In the genomic region with DNA sequence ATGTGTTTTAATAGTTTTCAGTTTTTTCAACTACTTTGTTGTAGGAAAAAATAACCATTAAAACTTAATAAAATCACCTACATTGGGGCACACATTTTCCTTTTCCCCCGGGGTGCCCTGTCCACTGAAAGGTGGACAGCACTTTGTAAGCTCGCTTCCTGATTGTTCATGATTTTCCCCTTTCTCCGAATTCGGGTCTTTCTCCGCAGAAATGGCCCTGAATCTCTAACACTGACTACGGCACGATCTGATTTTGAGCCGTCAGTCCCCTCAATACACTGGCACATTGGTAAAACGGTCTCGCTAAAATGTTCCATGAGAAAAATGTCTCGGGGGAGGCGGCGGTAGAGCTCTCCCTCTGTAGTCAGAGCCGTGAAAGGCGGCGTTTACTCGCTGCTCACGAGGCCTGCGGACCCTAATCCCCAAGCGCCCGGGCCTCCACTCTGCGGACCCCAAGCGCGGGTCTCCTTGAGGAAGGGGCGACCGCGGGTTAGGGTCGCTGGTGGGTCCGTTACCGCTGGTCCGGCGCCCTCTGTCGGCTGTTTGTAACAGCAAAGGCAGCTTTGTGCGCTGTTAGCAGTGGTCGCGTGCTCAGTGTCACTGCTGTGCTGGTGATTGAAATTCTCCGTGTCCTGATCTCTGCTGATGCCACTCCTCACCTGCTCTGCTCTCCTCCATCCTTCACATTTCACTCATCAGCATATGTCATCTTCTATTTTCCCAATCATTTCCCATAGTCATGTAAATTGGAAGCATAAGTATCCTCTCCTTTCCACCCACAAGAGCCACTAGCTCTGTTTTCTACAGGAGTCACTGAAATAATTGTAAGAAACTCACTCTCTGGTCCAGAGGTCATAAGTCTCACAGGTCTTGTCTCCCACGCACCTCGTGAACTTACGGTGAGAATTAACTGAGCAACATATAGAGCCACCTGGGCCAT, we compare ENCODE assay signal across 9 cellular contexts. TPM values are rescaled to one million over a fixed set of nuclear protein-coding genes. Genes with fewer than 3 reads are reported as not detected.
DNase-seq lines count a peak whose midpoint lies in the region; ATAC-seq, FAIRE-seq and TF ChIP-seq lines count a peak whose summit lies in the region.
"Had no signal": no experiment of that assay in that cellular context is flagged by ENCODE, and none has a peak within 500 bp of the region (broad histone marks: within the 10 kb centered on the region; RNA-seq: fewer than 3 reads in every experiment).

No MANE protein-coding gene starts in this region.

- no peaks in the 10 kb centered on the region for H3K36me3 ChIP-seq in CD4-positive, CD25-positive, alpha-beta regulatory T cell (ENCODE audit: control insufficient read depth, insufficient read depth, low read length)
- no peaks in the 10 kb centered on the region for H3K36me3 ChIP-seq in HepG2 (replicated peaks in 1 of 2; ENCODE audit: control insufficient read depth in 1 of 2, insufficient read depth in 2 of 2, low read length in 2 of 2)

- H3K4me3 ChIP-seq in CD4-positive, CD25-positive, alpha-beta regulatory T cell (ENCODE audit: low read depth, low read length), result peak overlapping the region; percentile 43
- peak overlapping the region; percentile 43 to 71 (median 53) for H3K4me3 ChIP-seq in HepG2 (replicated peaks in 1 of 3; ENCODE audit: insufficient read depth in 1 of 3, low read depth in 2 of 3, low read length in 3 of 3)

- H2AFZ ChIP-seq in HepG2 (ENCODE audit: low read length), result peak overlapping the region; percentile 99

- H3K36me3 Mint-ChIP-seq in CD4-positive, CD25-positive, alpha-beta regulatory T cell, result no peaks in the 10 kb centered on the region

- peaks cover 6% of the 10 kb centered on the region for H3K4me1 ChIP-seq in CD4-positive, CD25-positive, alpha-beta regulatory T cell (ENCODE audit: control insufficient read depth, insufficient read depth, low read length, poor library complexity, severe bottlenecking)
- no peaks in the 10 kb centered on the region for H3K4me1 ChIP-seq in HepG2 (ENCODE audit: insufficient read depth, low read length)

- peak overlapping the region in 3 of 4 donors; percentile 9 to 85 (median 40) for H3K4me3 Mint-ChIP-seq in CD4-positive, CD25-positive, alpha-beta regulatory T cell

- peak; percentile 91 for TF ChIP-seq CTCF in HepG2 (CRISPR knock-in tag; IDR thresholded peaks at IDR 0.05)

- POLR2A ChIA-PET in HepG2 (lab: Yijun Ruan, JAX), result interaction anchor here (0.6 to 1.2 kb wide), 2 partner anchors 61 to 67 kb away, joined by 3 read pairs; a partner anchor contains a TSS

- FAIRE-seq in HepG2 (lab: Jason Lieb, UNC), result no peak

- no peak overlapping the region for H3K27ac Mint-ChIP-seq in CD4-positive, CD25-positive, alpha-beta regulatory T cell

- intact Hi-C loops in HepG2 (cut with micrococcal nuclease; ENCODE audit: unreplicated experiment), result loop anchor here (1.0 to 5.0 kb wide), 4 partner anchors 70 to 159 kb away; no protein-coding TSS in a partner anchor

- peaks cover 63% of the 10 kb centered on the region for H3K27me3 Mint-ChIP-seq in CD4-positive, CD25-positive, alpha-beta regulatory T cell

- H3K27me3 ChIP-seq in CD4-positive, CD25-positive, alpha-beta regulatory T cell (ENCODE audit: control insufficient read depth, insufficient read depth, low read length), result peaks cover 46% of the 10 kb centered on the region
- H3K27me3 ChIP-seq in HepG2 (ENCODE audit: control insufficient read depth in 1 of 2, insufficient read depth in 2 of 2, low read length in 2 of 2), result peaks cover 0 to 1% of the 10 kb centered on the region in 2 experiments; a peak in 1 of 5 replicates

- DNase-seq in CD4-positive, CD25-positive, alpha-beta regulatory T cell, result peak; percentile 32 to 55 (median 44)
- DNase-seq in activated CD4-positive, CD25-positive, alpha-beta regulatory T cell (lab: John Stamatoyannopoulos, UW), result peak; percentile 9 to 46 (median 32)
- DNase-seq in cerebellar cortex (ENCODE audit: low spot score) (peak; percentile 68), HepG2 (ENCODE audit: low spot score) (peak; percentile 10), OCI-M2 (lab: John Stamatoyannopoulos, UW; ENCODE audit: unreplicated experiment) (no peak)
- DNase-seq in stimulated activated CD4-positive, alpha-beta T cell treated with anti-CD3 and anti-CD28 coated beads, Interleukin-4, amount 100 ng/mL, for 4 hours, result peak; percentile 52 to 65

- TF ChIP-seq RAD21 in HepG2 (CRISPR knock-in tag; IDR thresholded peaks at IDR 0.05), result peak; percentile 65

- 1% methylated on average over 20 of the region's 40 CpGs for WGBS in HepG2 (ENCODE audit: low lambda C conversion rate)

- H3K4me2 ChIP-seq in HepG2 (ENCODE audit: low read depth, low read length), result peak overlapping the region; percentile 86

- TF ChIP-seq EP300 in HepG2 (IDR thresholded peaks at IDR 0.05; ENCODE audit: low read depth in 2 of 2, low read length in 2 of 2) (no peak), HepG2 (CRISPR knock-in tag; IDR thresholded peaks at IDR 0.05; ENCODE audit: borderline replicate concordance) (no peak)

- H3K79me2 ChIP-seq in HepG2 (ENCODE audit: insufficient read depth, low read length), result no peaks in the 10 kb centered on the region

- BruUV-seq in HepG2 (replicated peaks; lab: Mats Ljungman, UMichigan), result no TSS peak

- H3K9ac ChIP-seq in HepG2 (ENCODE audit: insufficient read depth, low read depth, low read length), result peak overlapping the region; percentile 31; the same call in 1 of the 2 replicates

- CTCF ChIA-PET in HepG2 (lab: Yijun Ruan, JAX; ENCODE audit: low intra/inter-chr PET ratio, low total read pairs), result interaction anchor here (1.1 to 2.6 kb wide), 3 partner anchors 70 to 143 kb away, joined by 4 to 23 read pairs (median 6); no protein-coding TSS in a partner anchor

- H3K9me3 Mint-ChIP-seq in CD4-positive, CD25-positive, alpha-beta regulatory T cell, result no peaks in the 10 kb centered on the region

- peak; percentile 57 to 70 for ATAC-seq in CD4-positive, CD25-positive, alpha-beta regulatory T cell (ENCODE audit: low read depth in 2 of 2)
- ATAC-seq in GM19395 (IDR thresholded peaks at IDR 0.05; ENCODE audit: unreplicated experiment), result peak; percentile 79
- ATAC-seq in HG03521 (IDR thresholded peaks at IDR 0.05; ENCODE audit: unreplicated experiment), result peak; percentile 60
- ATAC-seq in HepG2, result peak; percentile 88

- H3K27ac ChIP-seq in CD4-positive, CD25-positive, alpha-beta regulatory T cell (ENCODE audit: insufficient read depth, low read length, poor library complexity, severe bottlenecking), result no peak overlapping the region
- H3K27ac ChIP-seq in HepG2 (ENCODE audit: extremely low read length, insufficient read depth, low read length), result no peak overlapping the region

- no peaks in the 10 kb centered on the region for H4K20me1 ChIP-seq in HepG2 (ENCODE audit: insufficient read depth, low read length)

- peaks cover 4 to 15% (median 5%) of the 10 kb centered on the region in 4 donors for H3K4me1 Mint-ChIP-seq in CD4-positive, CD25-positive, alpha-beta regulatory T cell

- no peaks in the 10 kb centered on the region for H3K9me3 ChIP-seq in CD4-positive, CD25-positive, alpha-beta regulatory T cell (ENCODE audit: control insufficient read depth in 2 of 2, low read length in 2 of 2)
- H3K9me3 ChIP-seq in HepG2 (ENCODE audit: low read length), result no peaks in the 10 kb centered on the region

- in situ Hi-C loops in HepG2 (cut with HindIII; ENCODE audit: extremely low pct_ligation_motif_present, low pct_unique_long_range_greater_than_20kb), result loop anchor here (5.0 kb wide), 1 partner anchor 79 kb away; no protein-coding TSS in a partner anchor

- TF ChIP-seq POLR2A in HepG2 (IDR thresholded peaks at IDR 0.05; ENCODE audit: insufficient read depth in 1 of 2, low read depth in 2 of 2, low read length in 2 of 2), result no peak

RNA-seq across cellular contexts. Expression of a gene that starts 10.8 kb away (rescaled TPM):
- not detected for total RNA-seq in CD4-positive, CD25-positive, alpha-beta regulatory T cell
- not detected for polyA plus RNA-seq in CD4-positive, CD25-positive, alpha-beta regulatory T cell
- total RNA-seq in HepG2 (2016; rRNA removed; fragmentation: Illumina TruSeq; extraction: Trizol), result not detected in 2 replicates
- total RNA-seq in HepG2 (2016; cell fraction: cytosol; rRNA removed; fragmentation: Illumina TruSeq; extraction: Trizol; ENCODE audit: low read depth), result not detected in 2 replicates
- not detected in 2 replicates for total RNA-seq in HepG2 (2016; cell fraction: insoluble cytoplasmic fraction; rRNA removed; fragmentation: Illumina TruSeq; extraction: Trizol)
- total RNA-seq in HepG2 (2016; cell fraction: membrane; rRNA removed; fragmentation: Illumina TruSeq; extraction: Trizol), result not detected in 2 replicates
- not detected in 2 replicates for total RNA-seq in HepG2 (2016; cell fraction: nucleus; rRNA removed; fragmentation: Illumina TruSeq; extraction: Trizol)
- polyA plus RNA-seq in HepG2 (2011; rRNA removed), result not detected in 2 replicates
- not detected in 2 replicates for polyA plus RNA-seq in HepG2 (2011; cell fraction: cytosol; rRNA removed)
- polyA plus RNA-seq in HepG2 (2011; cell fraction: nucleus; rRNA removed), result not detected in 2 replicates
- not detected in 2 replicates for polyA plus RNA-seq in HepG2 (2012)
- polyA plus RNA-seq in HepG2 (2016; cell fraction: cytosol; fragmentation: Illumina TruSeq; extraction: Trizol; ENCODE audit: low read depth), result not detected in 2 replicates
- not detected in 2 replicates for polyA plus RNA-seq in HepG2 (2016; cell fraction: insoluble cytoplasmic fraction; fragmentation: Illumina TruSeq; extraction: Trizol; ENCODE audit: low read depth)
- polyA plus RNA-seq in HepG2 (2016; cell fraction: membrane; fragmentation: Illumina TruSeq; extraction: Trizol; ENCODE audit: low read depth), result not detected in 2 replicates
- not detected in 2 replicates for polyA plus RNA-seq in HepG2 (2016; cell fraction: nucleus; fragmentation: Illumina TruSeq; extraction: Trizol; ENCODE audit: insufficient read depth, low read depth)
- polyA minus RNA-seq in HepG2 (2011; rRNA and poly(A)+ RNA removed; ENCODE audit: low replicate concordance), result not detected in 2 replicates
- polyA minus RNA-seq in HepG2 (2011; cell fraction: cytosol; rRNA and poly(A)+ RNA removed), result not detected in 2 replicates
- not detected in 2 replicates for polyA minus RNA-seq in HepG2 (2011; cell fraction: nucleus; rRNA and poly(A)+ RNA removed)
- total RNA-seq: T-helper 1 cell treated with Interleukin-12 subunit alpha and Interleukin-12 subunit beta and Interleukin-4 antibody, amounts not matched to agents 30 ng/mL and 1 ng/mL, for 36 hours had no signal

RNA-seq across cellular contexts. Expression of a gene that starts 12.9 kb away (rescaled TPM):
- not detected for total RNA-seq in CD4-positive, CD25-positive, alpha-beta regulatory T cell
- polyA plus RNA-seq in CD4-positive, CD25-positive, alpha-beta regulatory T cell, result not detected
- total RNA-seq in HepG2 (2016; rRNA removed; fragmentation: Illumina TruSeq; extraction: Trizol), result not detected in 2 replicates
- total RNA-seq in HepG2 (2016; cell fraction: cytosol; rRNA removed; fragmentation: Illumina TruSeq; extraction: Trizol; ENCODE audit: low read depth), result not detected in 2 replicates
- not detected in 2 replicates for total RNA-seq in HepG2 (2016; cell fraction: insoluble cytoplasmic fraction; rRNA removed; fragmentation: Illumina TruSeq; extraction: Trizol)
- total RNA-seq in HepG2 (2016; cell fraction: membrane; rRNA removed; fragmentation: Illumina TruSeq; extraction: Trizol), result not detected in 2 replicates
- total RNA-seq in HepG2 (2016; cell fraction: nucleus; rRNA removed; fragmentation: Illumina TruSeq; extraction: Trizol), result not detected in 2 replicates
- polyA plus RNA-seq in HepG2 (2011; rRNA removed), result not detected in 2 replicates
- not detected in 2 replicates for polyA plus RNA-seq in HepG2 (2011; cell fraction: cytosol; rRNA removed)
- not detected in 2 replicates for polyA plus RNA-seq in HepG2 (2011; cell fraction: nucleus; rRNA removed)
- polyA plus RNA-seq in HepG2 (2012), result not detected in 2 replicates
- not detected in 2 replicates for polyA plus RNA-seq in HepG2 (2016; cell fraction: cytosol; fragmentation: Illumina TruSeq; extraction: Trizol; ENCODE audit: low read depth)
- polyA plus RNA-seq in HepG2 (2016; cell fraction: insoluble cytoplasmic fraction; fragmentation: Illumina TruSeq; extraction: Trizol; ENCODE audit: low read depth), result not detected in 2 replicates
- not detected in 2 replicates for polyA plus RNA-seq in HepG2 (2016; cell fraction: membrane; fragmentation: Illumina TruSeq; extraction: Trizol; ENCODE audit: low read depth)
- polyA plus RNA-seq in HepG2 (2016; cell fraction: nucleus; fragmentation: Illumina TruSeq; extraction: Trizol; ENCODE audit: insufficient read depth, low read depth), result not detected in 2 replicates
- not detected in 2 replicates for polyA minus RNA-seq in HepG2 (2011; rRNA and poly(A)+ RNA removed; ENCODE audit: low replicate concordance)
- not detected in 2 replicates for polyA minus RNA-seq in HepG2 (2011; cell fraction: cytosol; rRNA and poly(A)+ RNA removed)
- not detected in 2 replicates for polyA minus RNA-seq in HepG2 (2011; cell fraction: nucleus; rRNA and poly(A)+ RNA removed)
- total RNA-seq: T-helper 1 cell treated with Interleukin-12 subunit alpha and Interleukin-12 subunit beta and Interleukin-4 antibody, amounts not matched to agents 30 ng/mL and 1 ng/mL, for 36 hours had no signal

RNA-seq across cellular contexts. Expression of a gene that starts 28.2 kb away (rescaled TPM):
- not detected for total RNA-seq in CD4-positive, CD25-positive, alpha-beta regulatory T cell
- polyA plus RNA-seq in CD4-positive, CD25-positive, alpha-beta regulatory T cell, result not detected
- total RNA-seq in HepG2 (2016; rRNA removed; fragmentation: Illumina TruSeq; extraction: Trizol), result not detected in 2 replicates
- total RNA-seq in HepG2 (2016; cell fraction: cytosol; rRNA removed; fragmentation: Illumina TruSeq; extraction: Trizol; ENCODE audit: low read depth), result not detected in 2 replicates
- not detected in 2 replicates for total RNA-seq in HepG2 (2016; cell fraction: insoluble cytoplasmic fraction; rRNA removed; fragmentation: Illumina TruSeq; extraction: Trizol)
- not detected in 2 replicates for total RNA-seq in HepG2 (2016; cell fraction: membrane; rRNA removed; fragmentation: Illumina TruSeq; extraction: Trizol)
- not detected in 2 replicates for total RNA-seq in HepG2 (2016; cell fraction: nucleus; rRNA removed; fragmentation: Illumina TruSeq; extraction: Trizol)
- polyA plus RNA-seq in HepG2 (2011; rRNA removed), result not detected in 2 replicates
- not detected in 2 replicates for polyA plus RNA-seq in HepG2 (2011; cell fraction: cytosol; rRNA removed)
- not detected in 2 replicates for polyA plus RNA-seq in HepG2 (2011; cell fraction: nucleus; rRNA removed)
- not detected in 2 replicates for polyA plus RNA-seq in HepG2 (2012)
- polyA plus RNA-seq in HepG2 (2016; cell fraction: cytosol; fragmentation: Illumina TruSeq; extraction: Trizol; ENCODE audit: low read depth), result not detected in 2 replicates
- not detected in 2 replicates for polyA plus RNA-seq in HepG2 (2016; cell fraction: insoluble cytoplasmic fraction; fragmentation: Illumina TruSeq; extraction: Trizol; ENCODE audit: low read depth)
- polyA plus RNA-seq in HepG2 (2016; cell fraction: membrane; fragmentation: Illumina TruSeq; extraction: Trizol; ENCODE audit: low read depth), result not detected in 2 replicates
- not detected in 2 replicates for polyA plus RNA-seq in HepG2 (2016; cell fraction: nucleus; fragmentation: Illumina TruSeq; extraction: Trizol; ENCODE audit: insufficient read depth, low read depth)
- polyA minus RNA-seq in HepG2 (2011; rRNA and poly(A)+ RNA removed; ENCODE audit: low replicate concordance), result not detected in 2 replicates
- polyA minus RNA-seq in HepG2 (2011; cell fraction: cytosol; rRNA and poly(A)+ RNA removed), result not detected in 2 replicates
- polyA minus RNA-seq in HepG2 (2011; cell fraction: nucleus; rRNA and poly(A)+ RNA removed), result not detected in 2 replicates
- total RNA-seq: T-helper 1 cell treated with Interleukin-12 subunit alpha and Interleukin-12 subunit beta and Interleukin-4 antibody, amounts not matched to agents 30 ng/mL and 1 ng/mL, for 36 hours had no signal

RNA-seq across cellular contexts. Expression of a gene that starts 44.2 kb away (rescaled TPM):
- not detected for total RNA-seq in CD4-positive, CD25-positive, alpha-beta regulatory T cell
- polyA plus RNA-seq in CD4-positive, CD25-positive, alpha-beta regulatory T cell, result not detected
- total RNA-seq in HepG2 (2016; rRNA removed; fragmentation: Illumina TruSeq; extraction: Trizol), result not detected in 2 replicates
- total RNA-seq in HepG2 (2016; cell fraction: cytosol; rRNA removed; fragmentation: Illumina TruSeq; extraction: Trizol; ENCODE audit: low read depth), result not detected in 2 replicates
- total RNA-seq in HepG2 (2016; cell fraction: insoluble cytoplasmic fraction; rRNA removed; fragmentation: Illumina TruSeq; extraction: Trizol), result not detected in 2 replicates
- total RNA-seq in HepG2 (2016; cell fraction: membrane; rRNA removed; fragmentation: Illumina TruSeq; extraction: Trizol), result not detected in 2 replicates
- total RNA-seq in HepG2 (2016; cell fraction: nucleus; rRNA removed; fragmentation: Illumina TruSeq; extraction: Trizol), result not detected in 2 replicates
- polyA plus RNA-seq in HepG2 (2011; rRNA removed), result not detected in 2 replicates
- not detected in 2 replicates for polyA plus RNA-seq in HepG2 (2011; cell fraction: cytosol; rRNA removed)
- polyA plus RNA-seq in HepG2 (2011; cell fraction: nucleus; rRNA removed), result not detected in 2 replicates
- polyA plus RNA-seq in HepG2 (2012), result not detected in 2 replicates
- polyA plus RNA-seq in HepG2 (2016; cell fraction: cytosol; fragmentation: Illumina TruSeq; extraction: Trizol; ENCODE audit: low read depth), result not detected in 2 replicates
- polyA plus RNA-seq in HepG2 (2016; cell fraction: insoluble cytoplasmic fraction; fragmentation: Illumina TruSeq; extraction: Trizol; ENCODE audit: low read depth), result not detected in 2 replicates
- polyA plus RNA-seq in HepG2 (2016; cell fraction: membrane; fragmentation: Illumina TruSeq; extraction: Trizol; ENCODE audit: low read depth), result not detected in 2 replicates
- not detected in 2 replicates for polyA plus RNA-seq in HepG2 (2016; cell fraction: nucleus; fragmentation: Illumina TruSeq; extraction: Trizol; ENCODE audit: insufficient read depth, low read depth)
- polyA minus RNA-seq in HepG2 (2011; rRNA and poly(A)+ RNA removed; ENCODE audit: low replicate concordance), result not detected in 2 replicates
- not detected in 2 replicates for polyA minus RNA-seq in HepG2 (2011; cell fraction: cytosol; rRNA and poly(A)+ RNA removed)
- polyA minus RNA-seq in HepG2 (2011; cell fraction: nucleus; rRNA and poly(A)+ RNA removed), result not detected in 2 replicates
- total RNA-seq: T-helper 1 cell treated with Interleukin-12 subunit alpha and Interleukin-12 subunit beta and Interleukin-4 antibody, amounts not matched to agents 30 ng/mL and 1 ng/mL, for 36 hours had no signal

RNA-seq across cellular contexts. Expression of a gene that starts 45.4 kb away (rescaled TPM):
- not detected for total RNA-seq in CD4-positive, CD25-positive, alpha-beta regulatory T cell
- not detected for polyA plus RNA-seq in CD4-positive, CD25-positive, alpha-beta regulatory T cell
- total RNA-seq in HepG2 (2016; rRNA removed; fragmentation: Illumina TruSeq; extraction: Trizol), result not detected in 2 replicates
- not detected in 2 replicates for total RNA-seq in HepG2 (2016; cell fraction: cytosol; rRNA removed; fragmentation: Illumina TruSeq; extraction: Trizol; ENCODE audit: low read depth)
- not detected in 2 replicates for total RNA-seq in HepG2 (2016; cell fraction: insoluble cytoplasmic fraction; rRNA removed; fragmentation: Illumina TruSeq; extraction: Trizol)
- total RNA-seq in HepG2 (2016; cell fraction: membrane; rRNA removed; fragmentation: Illumina TruSeq; extraction: Trizol), result not detected in 2 replicates
- total RNA-seq in HepG2 (2016; cell fraction: nucleus; rRNA removed; fragmentation: Illumina TruSeq; extraction: Trizol), result not detected in 2 replicates
- not detected in 2 replicates for polyA plus RNA-seq in HepG2 (2011; rRNA removed)
- polyA plus RNA-seq in HepG2 (2011; cell fraction: cytosol; rRNA removed), result not detected in 2 replicates
- not detected in 2 replicates for polyA plus RNA-seq in HepG2 (2011; cell fraction: nucleus; rRNA removed)
- not detected in 2 replicates for polyA plus RNA-seq in HepG2 (2012)
- polyA plus RNA-seq in HepG2 (2016; cell fraction: cytosol; fragmentation: Illumina TruSeq; extraction: Trizol; ENCODE audit: low read depth), result not detected in 2 replicates
- not detected in 2 replicates for polyA plus RNA-seq in HepG2 (2016; cell fraction: insoluble cytoplasmic fraction; fragmentation: Illumina TruSeq; extraction: Trizol; ENCODE audit: low read depth)
- polyA plus RNA-seq in HepG2 (2016; cell fraction: membrane; fragmentation: Illumina TruSeq; extraction: Trizol; ENCODE audit: low read depth), result not detected in 2 replicates
- polyA plus RNA-seq in HepG2 (2016; cell fraction: nucleus; fragmentation: Illumina TruSeq; extraction: Trizol; ENCODE audit: insufficient read depth, low read depth), result not detected in 2 replicates
- not detected in 2 replicates for polyA minus RNA-seq in HepG2 (2011; rRNA and poly(A)+ RNA removed; ENCODE audit: low replicate concordance)
- not detected in 2 replicates for polyA minus RNA-seq in HepG2 (2011; cell fraction: cytosol; rRNA and poly(A)+ RNA removed)
- not detected in 2 replicates for polyA minus RNA-seq in HepG2 (2011; cell fraction: nucleus; rRNA and poly(A)+ RNA removed)
- total RNA-seq: T-helper 1 cell treated with Interleukin-12 subunit alpha and Interleukin-12 subunit beta and Interleukin-4 antibody, amounts not matched to agents 30 ng/mL and 1 ng/mL, for 36 hours had no signal
